ENCODE assay signal across 11 cellular contexts in genomic region chr22:36714110-36714509, GRCh38. TPM values are rescaled to one million over a fixed set of nuclear protein-coding genes. Genes with fewer than 3 reads are reported as not detected.
"Had no signal": no experiment of that assay in that cellular context is flagged by ENCODE, and none has a peak within 500 bp of the region (broad histone marks: within the 10 kb centered on the region; RNA-seq: fewer than 3 reads in every experiment).

No MANE protein-coding gene starts in this region.

- H3K4me2 ChIP-seq: GM23338 had no signal

- H2AFZ ChIP-seq: GM23338 had no signal

- H3K4me3 ChIP-seq: GM23338 had no signal

- DNase-seq: H9, HCEC 1CT, HFFc6, Kasumi-1, KG1 had no signal

- FAIRE-seq: H1, H54, HTR-8/SVneo had no signal

- ATAC-seq: GM23338 had no signal

RNA-seq across cellular contexts. Expression of gene CACNG2, which starts 10.6 kb away (rescaled TPM):
- total RNA-seq: GM23338, H1, H9, HFFc6, HT-29 had no signal
- polyA plus RNA-seq: GM23338, H1, IgD-negative memory B cell had no signal
